Comparison of ENCODE assay signal across 1 cellular context in genomic region chr16:85288869-85289660, GRCh38.
TF ChIP-seq lines count a peak whose summit lies in the region.

No MANE protein-coding gene starts in this region.

TF ChIP-seq in HepG2, 621 proteins besides CTCF, POLR2A, EP300 and RAD21 (continued from another document and continues in another):
- TF ChIP-seq ZHX1 (CRISPR knock-in tag; IDR thresholded peaks at IDR 0.05; ENCODE audit: low read depth), result 0 out of 2 replicates have a peak, but pooled peaks have one; percentile 42
- TF ChIP-seq CAMTA2 (CRISPR knock-in tag; IDR thresholded peaks at IDR 0.05; ENCODE audit: borderline replicate concordance), result no peak
- TF ChIP-seq CENPX (CRISPR knock-in tag; IDR thresholded peaks at IDR 0.05), result no peak
- peak; percentile 79 for TF ChIP-seq SPEN (CRISPR knock-in tag; IDR thresholded peaks at IDR 0.05; ENCODE audit: low read depth)
- TF ChIP-seq SCMH1 (CRISPR knock-in tag; IDR thresholded peaks at IDR 0.05; ENCODE audit: borderline replicate concordance), result no peak
- TF ChIP-seq CENPT (CRISPR knock-in tag; IDR thresholded peaks at IDR 0.05; ENCODE audit: low read depth), result no peak
- peak; percentile 85 for TF ChIP-seq HNF1B (CRISPR knock-in tag; IDR thresholded peaks at IDR 0.05)
- TF ChIP-seq ZNF572 (CRISPR knock-in tag; IDR thresholded peaks at IDR 0.05), result peak; percentile 57; the same call in 1 of the 2 replicates
- TF ChIP-seq RERE (CRISPR knock-in tag; IDR thresholded peaks at IDR 0.05; ENCODE audit: low read depth), result peak; percentile 63; the same call in 1 of the 2 replicates
- TF ChIP-seq ZBTB42 (CRISPR knock-in tag; IDR thresholded peaks at IDR 0.05), result no peak
- TF ChIP-seq ZNF766 (CRISPR knock-in tag; IDR thresholded peaks at IDR 0.05; ENCODE audit: borderline replicate concordance), result no peak
- TF ChIP-seq ZNF318 (CRISPR knock-in tag; IDR thresholded peaks at IDR 0.05), result no peak
- TF ChIP-seq ZNF280B (CRISPR knock-in tag; IDR thresholded peaks at IDR 0.05; ENCODE audit: borderline replicate concordance), result peak; percentile 79; the same call in 1 of the 2 replicates
- TF ChIP-seq ZNF891 (CRISPR knock-in tag; IDR thresholded peaks at IDR 0.05), result 0 out of 2 replicates have a peak, but pooled peaks have one; percentile 55
- TF ChIP-seq MEF2D (CRISPR knock-in tag; IDR thresholded peaks at IDR 0.05), result peak; percentile 90
- TF ChIP-seq U2AF1 (optimal IDR thresholded peaks at IDR 0.05; ENCODE audit: low read depth, low read length), result no peak
- no peak for TF ChIP-seq DNMT1 (CRISPR knock-in tag; IDR thresholded peaks at IDR 0.05)
- peak; percentile 82 for TF ChIP-seq ISL2 (CRISPR knock-in tag; IDR thresholded peaks at IDR 0.05)
- TF ChIP-seq MLX (CRISPR knock-in tag; IDR thresholded peaks at IDR 0.05), result peak; percentile 84
- TF ChIP-seq NONO (IDR thresholded peaks at IDR 0.05), result no peak
- TF ChIP-seq NONO (CRISPR knock-in tag; conservative IDR thresholded peaks at IDR 0.05), result peak; percentile 86; the same call in 1 of the 2 replicates
- peak in 1 of 2 experiments; percentile 88; a peak in 2 of 4 replicates for TF ChIP-seq KLF16 (CRISPR knock-in tag; IDR thresholded peaks at IDR 0.05)
- 0 out of 2 replicates have a peak, but pooled peaks have one; percentile 29 for TF ChIP-seq KLF6 (CRISPR knock-in tag; IDR thresholded peaks at IDR 0.05)
- TF ChIP-seq HOXD1 (CRISPR knock-in tag; IDR thresholded peaks at IDR 0.05), result no peak
- 0 out of 2 replicates have a peak, but pooled peaks have one; percentile 86 for TF ChIP-seq BRD4 (CRISPR knock-in tag; IDR thresholded peaks at IDR 0.05)
- peak; percentile 84 for TF ChIP-seq MTERF4 (CRISPR knock-in tag; IDR thresholded peaks at IDR 0.05)
- no peak for TF ChIP-seq NKX3-1 (CRISPR knock-in tag; IDR thresholded peaks at IDR 0.05)
- no peak for TF ChIP-seq ZUFSP (CRISPR knock-in tag; IDR thresholded peaks at IDR 0.05; ENCODE audit: borderline replicate concordance)
- TF ChIP-seq ZNF562 (CRISPR knock-in tag; IDR thresholded peaks at IDR 0.05; ENCODE audit: borderline replicate concordance), result no peak
- peak; percentile 88 for TF ChIP-seq FOXO1 (CRISPR knock-in tag; IDR thresholded peaks at IDR 0.05)
